In the genomic region with DNA sequence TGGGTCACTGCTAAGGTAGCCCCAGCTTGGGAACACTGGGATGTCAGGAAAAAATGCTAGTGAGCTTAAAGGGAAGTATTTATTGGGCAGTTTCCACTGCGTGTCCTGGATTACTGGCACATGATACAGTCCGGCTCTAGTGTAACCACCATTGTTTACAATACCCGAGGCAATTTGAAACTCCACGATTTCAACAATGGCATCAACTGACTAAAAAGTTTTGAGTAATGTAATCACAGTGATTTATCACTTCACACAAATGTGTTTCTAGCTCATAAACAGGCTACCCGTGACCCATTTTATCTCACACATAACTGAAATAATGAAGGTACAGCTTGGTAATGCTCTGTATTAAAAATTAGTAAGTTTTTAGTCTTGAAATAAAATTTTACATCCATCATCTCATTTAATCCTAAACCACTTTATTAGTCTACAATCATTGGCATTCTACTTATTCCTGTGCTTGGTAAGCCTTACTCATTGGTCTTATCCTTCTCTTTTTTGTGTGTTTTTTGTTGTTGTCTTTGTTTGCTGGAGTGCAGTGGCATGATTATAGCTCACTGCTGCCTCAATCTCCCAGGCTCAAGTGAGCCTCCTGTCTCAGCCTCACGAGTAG, we compare ENCODE assay signal across 19 cellular contexts. TPM values are rescaled to one million over a fixed set of nuclear protein-coding genes. Genes with fewer than 3 reads are reported as not detected.
DNase-seq lines count a peak whose midpoint lies in the region; ATAC-seq and TF ChIP-seq lines count a peak whose summit lies in the region.
"Had no signal": no experiment of that assay in that cellular context is flagged by ENCODE, and none has a peak within 500 bp of the region (broad histone marks: within the 10 kb centered on the region; RNA-seq: fewer than 3 reads in every experiment).

No MANE protein-coding gene starts in this region.

- DNase-seq in HCEC 1CT, result peak; percentile 76
- peak; percentile 16 to 52 for DNase-seq in SJCRH30
- peak; percentile 67 for DNase-seq in epithelial cell of esophagus (ENCODE audit: low read depth)
- DNase-seq in activated CD8-positive, alpha-beta T cell treated with anti-CD3 and anti-CD28 coated beads for 36 hours, result no peak
- no peak for DNase-seq in activated CD8-positive, alpha-beta memory T cell treated with anti-CD3 and anti-CD28 coated beads, Interleukin-2, amount 50 U/mL, for 48 hours
- DNase-seq in dorsolateral prefrontal cortex, result no peak
- DNase-seq in cortex of kidney (lab: John Stamatoyannopoulos, UW), result no peak
- DNase-seq: activated CD4-positive, alpha-beta T cell treated with anti-CD3 and anti-CD28 coated beads for 1 hour; activated CD8-positive, alpha-beta memory T cell treated with anti-CD3 and anti-CD28 coated beads, Interleukin-2, amount 10 ng/mL, durations not matched to agents 7 days and 5 days; aorta; heart left ventricle; natural killer cell; NCI-H2107; NCI-H526; spleen; testis had no signal

- H3K4me3 ChIP-seq in SJCRH30, result no peak overlapping the region
- no peak overlapping the region for H3K4me3 ChIP-seq in epithelial cell of esophagus (ENCODE audit: low read length)
- H3K4me3 ChIP-seq in dorsolateral prefrontal cortex, result peak overlapping the region in 1 of 59 donors; percentile 4
- H3K4me3 ChIP-seq: BLaER1 treated with 17β-estradiol and CSF1 and Interleukin-3, amounts not matched to agents 10 nM and 100 nM; heart left ventricle; spleen; testis had no signal

- peaks cover 8% of the 10 kb centered on the region for H3K4me1 ChIP-seq in SJCRH30
- H3K4me1 ChIP-seq: testis had no signal

- no peaks in the 10 kb centered on the region for H3K27me3 Mint-ChIP-seq in activated CD8-positive, alpha-beta T cell treated with anti-CD3 and anti-CD28 coated beads for 36 hours
- H3K27me3 Mint-ChIP-seq: activated CD8-positive, alpha-beta memory T cell treated with anti-CD3 and anti-CD28 coated beads, Interleukin-2, amount 10 ng/mL, durations not matched to agents 7 days and 5 days; memory B cell had no signal

- no peak overlapping the region for H3K27ac ChIP-seq in SJCRH30
- H3K27ac ChIP-seq in dorsolateral prefrontal cortex, result no peak overlapping the region
- H3K27ac ChIP-seq: BLaER1 treated with 17β-estradiol and CSF1 and Interleukin-3, amounts not matched to agents 10 nM and 100 nM; heart left ventricle; spleen; testis had no signal

- no peaks in the 10 kb centered on the region for H3K9me3 Mint-ChIP-seq in activated CD8-positive, alpha-beta T cell treated with anti-CD3 and anti-CD28 coated beads for 36 hours
- H3K9me3 Mint-ChIP-seq: memory B cell, natural killer cell had no signal

- POLR2A ChIA-PET in activated CD8-positive, alpha-beta T cell treated with anti-CD3 and anti-CD28 coated beads for 36 hours (lab: Charles Lee), result interaction anchor here (0.5 to 2.3 kb wide), 2 partner anchors 10 to 258 kb away, joined by 3 to 6 read pairs; no protein-coding TSS in a partner anchor

- H3K4me3 Mint-ChIP-seq in activated CD8-positive, alpha-beta T cell treated with anti-CD3 and anti-CD28 coated beads for 36 hours, result no peak overlapping the region
- H3K4me3 Mint-ChIP-seq: activated CD8-positive, alpha-beta memory T cell treated with anti-CD3 and anti-CD28 coated beads, Interleukin-2, amount 10 ng/mL, durations not matched to agents 7 days and 5 days; memory B cell; natural killer cell had no signal

- no peaks in the 10 kb centered on the region for H3K9me3 ChIP-seq in SJCRH30 (replicated peaks)
- H3K9me3 ChIP-seq: heart left ventricle, spleen, testis had no signal

- CTCF ChIA-PET in activated CD8-positive, alpha-beta T cell treated with anti-CD3 and anti-CD28 coated beads for 36 hours (lab: Charles Lee), result interaction anchor here (1.0 to 1.6 kb wide), 3 partner anchors 49 to 258 kb away, joined by 3 read pairs; no protein-coding TSS in a partner anchor

- H3K36me3 Mint-ChIP-seq in activated CD8-positive, alpha-beta T cell treated with anti-CD3 and anti-CD28 coated beads for 36 hours (ENCODE audit: low read depth), result peaks cover 31% of the 10 kb centered on the region

- no peak for ATAC-seq in activated CD8-positive, alpha-beta T cell treated with anti-CD3 and anti-CD28 coated beads for 36 hours
- ATAC-seq: activated CD8-positive, alpha-beta memory T cell treated with anti-CD3 and anti-CD28 coated beads, Interleukin-2, amount 10 ng/mL, durations not matched to agents 7 days and 5 days; heart left ventricle; natural killer cell; SK-N-SH treated with all-trans-retinoic acid at 6 μM for 48 hours had no signal

- no peak overlapping the region for H3K27ac Mint-ChIP-seq in activated CD8-positive, alpha-beta T cell treated with anti-CD3 and anti-CD28 coated beads for 36 hours
- H3K27ac Mint-ChIP-seq: activated CD8-positive, alpha-beta memory T cell treated with anti-CD3 and anti-CD28 coated beads, Interleukin-2, amount 10 ng/mL, durations not matched to agents 7 days and 5 days; natural killer cell had no signal

- H3K36me3 ChIP-seq in SJCRH30, result peaks cover 4% of the 10 kb centered on the region

- H3K27me3 ChIP-seq in SJCRH30 (no peaks in the 10 kb centered on the region), dorsolateral prefrontal cortex (no peaks in the 10 kb centered on the region)
- H3K27me3 ChIP-seq: BLaER1 treated with 17β-estradiol and CSF1 and Interleukin-3, amounts not matched to agents 10 nM and 100 nM; heart left ventricle; spleen; testis had no signal

- no peak for TF ChIP-seq CTCF in epithelial cell of esophagus (IDR thresholded peaks at IDR 0.05; ENCODE audit: insufficient read depth, low read depth, low read length, missing control alignments)
- no peak for TF ChIP-seq CTCF in activated CD8-positive, alpha-beta T cell treated with anti-CD3 and anti-CD28 coated beads for 36 hours (IDR thresholded peaks at IDR 0.05)
- no peak for TF ChIP-seq CTCF in dorsolateral prefrontal cortex (IDR thresholded peaks at IDR 0.05 in 54 of 56, conservative IDR thresholded peaks at IDR 0.05 in 2 of 56; ENCODE audit: low read depth in 1 of 56, partially characterized antibody in 56 of 56)

- H3K4me1 Mint-ChIP-seq in activated CD8-positive, alpha-beta T cell treated with anti-CD3 and anti-CD28 coated beads for 36 hours (ENCODE audit: low read depth), result peaks cover 23% of the 10 kb centered on the region

- intact Hi-C loops in activated CD8-positive, alpha-beta T cell treated with anti-CD3 and anti-CD28 coated beads for 36 hours (cut with micrococcal nuclease), result no loop called here
- intact Hi-C loops in dorsolateral prefrontal cortex (cut with DNase I), result no loop called here

RNA-seq across cellular contexts. Expression of gene ZMAT3, which starts 7.6 kb away (rescaled TPM):
- 6.9 and 7.1 TPM in 2 replicates for total RNA-seq in SJCRH30 (2014; rRNA removed; shearing (Covaris generic))
- total RNA-seq in activated CD8-positive, alpha-beta T cell treated with anti-CD3 and anti-CD28 coated beads for 36 hours, result 10 to 100 TPM; 14.6 to 15.9 TPM
- total RNA-seq in dorsolateral prefrontal cortex, result 100 to 1,000 TPM in 2 of 120 experiments, 10 to 100 TPM in 118; 40.9 to 107 (median 77.8) TPM

Comparison
In these comparisons a context has a peak if more than half of its experiments do, and no peak if none do; other contexts are left out.
1. DNase-seq: peak in HCEC 1CT (single experiment), SJCRH30 (2 of 2) and epithelial cell of esophagus (single experiment); none in activated CD8-positive, alpha-beta T cell treated with anti-CD3 and anti-CD28 coated beads for 36 hours (single experiment), activated CD8-positive, alpha-beta memory T cell treated with anti-CD3 and anti-CD28 coated beads, Interleukin-2, amount 50 U/mL, for 48 hours (single experiment), dorsolateral prefrontal cortex (0 of 10) and cortex of kidney (single experiment).